Comparison of ENCODE assay signal across 1 cellular context in the genomic region with DNA sequence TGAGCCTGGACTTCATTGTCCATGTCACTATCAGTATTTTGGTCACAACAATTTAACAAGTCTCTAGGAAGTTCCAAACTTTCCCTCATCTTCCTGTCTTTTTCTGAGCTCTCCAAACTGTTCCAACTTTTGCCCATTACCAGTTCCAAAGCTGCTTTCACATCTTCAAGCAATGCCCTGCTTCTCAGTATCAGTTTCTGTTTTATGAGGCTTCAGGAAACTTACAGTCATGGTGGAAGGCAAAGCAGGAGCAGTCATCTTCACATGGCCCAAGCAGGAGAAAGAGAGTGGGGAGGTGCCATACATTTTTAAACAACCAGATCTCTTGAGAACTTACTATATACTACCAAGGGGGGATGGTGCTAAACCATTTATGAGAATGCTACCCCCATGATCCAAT.
TF ChIP-seq lines count a peak whose summit lies in the region.

No MANE protein-coding gene starts in this region.

TF ChIP-seq in GM12878, 131 proteins besides CTCF, POLR2A, EP300 and RAD21 (continued from another document):
- TF ChIP-seq, protein P1, sequence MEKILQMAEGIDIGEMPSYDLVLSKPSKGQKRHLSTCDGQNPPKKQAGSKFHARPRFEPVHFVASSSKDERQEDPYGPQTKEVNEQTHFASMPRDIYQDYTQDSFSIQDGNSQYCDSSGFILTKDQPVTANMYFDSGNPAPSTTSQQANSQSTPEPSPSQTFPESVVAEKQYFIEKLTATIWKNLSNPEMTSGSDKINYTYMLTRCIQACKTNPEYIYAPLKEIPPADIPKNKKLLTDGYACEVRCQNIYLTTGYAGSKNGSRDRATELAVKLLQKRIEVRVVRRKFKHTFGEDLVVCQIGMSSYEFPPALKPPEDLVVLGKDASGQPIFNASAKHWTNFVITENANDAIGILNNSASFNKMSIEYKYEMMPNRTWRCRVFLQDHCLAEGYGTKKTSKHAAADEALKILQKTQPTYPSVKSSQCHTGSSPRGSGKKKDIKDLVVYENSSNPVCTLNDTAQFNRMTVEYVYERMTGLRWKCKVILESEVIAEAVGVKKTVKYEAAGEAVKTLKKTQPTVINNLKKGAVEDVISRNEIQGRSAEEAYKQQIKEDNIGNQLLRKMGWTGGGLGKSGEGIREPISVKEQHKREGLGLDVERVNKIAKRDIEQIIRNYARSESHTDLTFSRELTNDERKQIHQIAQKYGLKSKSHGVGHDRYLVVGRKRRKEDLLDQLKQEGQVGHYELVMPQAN (conservative IDR thresholded peaks at IDR 0.05), result no peak
- TF ChIP-seq EED (IDR thresholded peaks at IDR 0.05; ENCODE audit: low read depth) (peak; percentile 74), TCF3 (IDR thresholded peaks at IDR 0.05; ENCODE audit: borderline replicate concordance, insufficient read depth, low read depth, low read length) (no peak), PAX8 (IDR thresholded peaks at IDR 0.05) (no peak), IKZF1 (conservative IDR thresholded peaks at IDR 0.05) (peak; percentile 21; the same call in 1 of the 2 replicates), YY1 (IDR thresholded peaks at IDR 0.05; ENCODE audit: low read depth, low read length) (0 out of 2 replicates have a peak, but pooled peaks have one; percentile 35), MEF2B (IDR thresholded peaks at IDR 0.05; ENCODE audit: partially characterized antibody, poor library complexity, severe bottlenecking) (no peak), YBX1 (IDR thresholded peaks at IDR 0.05) (no peak), IKZF2 (IDR thresholded peaks at IDR 0.05) (peak in 1 of 2 experiments; percentile 68; a peak in 2 of 4 replicates), CBX5 (IDR thresholded peaks at IDR 0.05; ENCODE audit: low read depth) (no peak), STAT3 (IDR thresholded peaks at IDR 0.05; ENCODE audit: low read depth, low read length) (no peak), CREM (IDR thresholded peaks at IDR 0.05; ENCODE audit: low read depth) (no peak)
- TF ChIP-seq, protein P2, sequence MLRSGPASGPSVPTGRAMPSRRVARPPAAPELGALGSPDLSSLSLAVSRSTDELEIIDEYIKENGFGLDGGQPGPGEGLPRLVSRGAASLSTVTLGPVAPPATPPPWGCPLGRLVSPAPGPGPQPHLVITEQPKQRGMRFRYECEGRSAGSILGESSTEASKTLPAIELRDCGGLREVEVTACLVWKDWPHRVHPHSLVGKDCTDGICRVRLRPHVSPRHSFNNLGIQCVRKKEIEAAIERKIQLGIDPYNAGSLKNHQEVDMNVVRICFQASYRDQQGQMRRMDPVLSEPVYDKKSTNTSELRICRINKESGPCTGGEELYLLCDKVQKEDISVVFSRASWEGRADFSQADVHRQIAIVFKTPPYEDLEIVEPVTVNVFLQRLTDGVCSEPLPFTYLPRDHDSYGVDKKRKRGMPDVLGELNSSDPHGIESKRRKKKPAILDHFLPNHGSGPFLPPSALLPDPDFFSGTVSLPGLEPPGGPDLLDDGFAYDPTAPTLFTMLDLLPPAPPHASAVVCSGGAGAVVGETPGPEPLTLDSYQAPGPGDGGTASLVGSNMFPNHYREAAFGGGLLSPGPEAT (IDR thresholded peaks at IDR 0.05; ENCODE audit: low read depth), result 0 out of 2 replicates have a peak, but pooled peaks have one; percentile 8
TF ChIP-seq in GM12878: peak in this region for 6.
